ENCODE assay signal across 1 cellular context in genomic region chr14:74979442-74980397, GRCh38.
TF ChIP-seq lines count a peak whose summit lies in the region.

No MANE protein-coding gene starts in this region.

TF ChIP-seq in HepG2, 621 proteins besides CTCF, POLR2A, EP300 and RAD21 (continues in another document):
- TF ChIP-seq ZFY (CRISPR knock-in tag; IDR thresholded peaks at IDR 0.05): peak; percentile 67
- TF ChIP-seq ZNF768 (CRISPR knock-in tag; IDR thresholded peaks at IDR 0.05): 0 out of 2 replicates have a peak, but pooled peaks have one; percentile 2
- TF ChIP-seq ZFP91 (CRISPR knock-in tag; IDR thresholded peaks at IDR 0.05; ENCODE audit: borderline replicate concordance): 0 out of 2 replicates have a peak, but pooled peaks have one; percentile 29
- TF ChIP-seq GABPB1 (CRISPR knock-in tag; IDR thresholded peaks at IDR 0.05): peak; percentile 23; the same call in 1 of the 2 replicates
- TF ChIP-seq CEBPG (CRISPR knock-in tag; IDR thresholded peaks at IDR 0.05): no peak
- peak; percentile 28; the same call in 1 of the 2 replicates for TF ChIP-seq TFAP4 (IDR thresholded peaks at IDR 0.05; ENCODE audit: borderline replicate concordance, low read depth)
- 0 out of 2 replicates have a peak, but pooled peaks have one; percentile 43 for TF ChIP-seq ZNF331 (CRISPR knock-in tag; IDR thresholded peaks at IDR 0.05)
- no peak for TF ChIP-seq FOXO4 (CRISPR knock-in tag; conservative IDR thresholded peaks at IDR 0.05)
- peak; percentile 84 for TF ChIP-seq ZFX (CRISPR knock-in tag; IDR thresholded peaks at IDR 0.05; ENCODE audit: low read depth)
- TF ChIP-seq, protein P1, sequence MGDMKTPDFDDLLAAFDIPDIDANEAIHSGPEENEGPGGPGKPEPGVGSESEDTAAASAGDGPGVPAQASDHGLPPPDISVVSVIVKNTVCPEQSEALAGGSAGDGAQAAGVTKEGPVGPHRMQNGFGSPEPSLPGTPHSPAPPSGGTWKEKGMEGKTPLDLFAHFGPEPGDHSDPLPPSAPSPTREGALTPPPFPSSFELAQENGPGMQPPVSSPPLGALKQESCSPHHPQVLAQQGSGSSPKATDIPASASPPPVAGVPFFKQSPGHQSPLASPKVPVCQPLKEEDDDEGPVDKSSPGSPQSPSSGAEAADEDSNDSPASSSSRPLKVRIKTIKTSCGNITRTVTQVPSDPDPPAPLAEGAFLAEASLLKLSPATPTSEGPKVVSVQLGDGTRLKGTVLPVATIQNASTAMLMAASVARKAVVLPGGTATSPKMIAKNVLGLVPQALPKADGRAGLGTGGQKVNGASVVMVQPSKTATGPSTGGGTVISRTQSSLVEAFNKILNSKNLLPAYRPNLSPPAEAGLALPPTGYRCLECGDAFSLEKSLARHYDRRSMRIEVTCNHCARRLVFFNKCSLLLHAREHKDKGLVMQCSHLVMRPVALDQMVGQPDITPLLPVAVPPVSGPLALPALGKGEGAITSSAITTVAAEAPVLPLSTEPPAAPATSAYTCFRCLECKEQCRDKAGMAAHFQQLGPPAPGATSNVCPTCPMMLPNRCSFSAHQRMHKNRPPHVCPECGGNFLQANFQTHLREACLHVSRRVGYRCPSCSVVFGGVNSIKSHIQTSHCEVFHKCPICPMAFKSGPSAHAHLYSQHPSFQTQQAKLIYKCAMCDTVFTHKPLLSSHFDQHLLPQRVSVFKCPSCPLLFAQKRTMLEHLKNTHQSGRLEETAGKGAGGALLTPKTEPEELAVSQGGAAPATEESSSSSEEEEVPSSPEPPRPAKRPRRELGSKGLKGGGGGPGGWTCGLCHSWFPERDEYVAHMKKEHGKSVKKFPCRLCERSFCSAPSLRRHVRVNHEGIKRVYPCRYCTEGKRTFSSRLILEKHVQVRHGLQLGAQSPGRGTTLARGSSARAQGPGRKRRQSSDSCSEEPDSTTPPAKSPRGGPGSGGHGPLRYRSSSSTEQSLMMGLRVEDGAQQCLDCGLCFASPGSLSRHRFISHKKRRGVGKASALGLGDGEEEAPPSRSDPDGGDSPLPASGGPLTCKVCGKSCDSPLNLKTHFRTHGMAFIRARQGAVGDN (CRISPR knock-in tag; IDR thresholded peaks at IDR 0.05): peak; percentile 87
- TF ChIP-seq FOXA3 (CRISPR knock-in tag; IDR thresholded peaks at IDR 0.05): peak; percentile 83
- TF ChIP-seq RNF2 (conservative IDR thresholded peaks at IDR 0.05; ENCODE audit: low read depth): peak; percentile 44; the same call in 1 of the 2 replicates
- 0 out of 2 replicates have a peak, but pooled peaks have one; percentile 26 for TF ChIP-seq GATAD1 (CRISPR knock-in tag; IDR thresholded peaks at IDR 0.05)
- no peak for TF ChIP-seq HMGXB4 (CRISPR knock-in tag; IDR thresholded peaks at IDR 0.05; ENCODE audit: borderline replicate concordance in 1 of 2, low read depth in 1 of 2)
- peak; percentile 25; the same call in 1 of the 2 replicates for TF ChIP-seq ZNF574 (CRISPR knock-in tag; IDR thresholded peaks at IDR 0.05)
- peak; percentile 26; the same call in 1 of the 2 replicates for TF ChIP-seq KDM2A (CRISPR knock-in tag; IDR thresholded peaks at IDR 0.05; ENCODE audit: borderline replicate concordance, low read depth)
- TF ChIP-seq PAF1 (CRISPR knock-in tag; IDR thresholded peaks at IDR 0.05): no peak
- TF ChIP-seq SPEN (CRISPR knock-in tag; IDR thresholded peaks at IDR 0.05; ENCODE audit: low read depth): 0 out of 2 replicates have a peak, but pooled peaks have one; percentile 25
- peak; percentile 27; the same call in 1 of the 2 replicates for TF ChIP-seq ZNF772 (CRISPR knock-in tag; IDR thresholded peaks at IDR 0.05)
- peak; percentile 49; the same call in 1 of the 2 replicates for TF ChIP-seq ZNF263 (CRISPR knock-in tag; IDR thresholded peaks at IDR 0.05)
- TF ChIP-seq ELK4 (CRISPR knock-in tag; IDR thresholded peaks at IDR 0.05; ENCODE audit: borderline replicate concordance): no peak
- TF ChIP-seq NPAS2 (CRISPR knock-in tag; IDR thresholded peaks at IDR 0.05; ENCODE audit: borderline replicate concordance): no peak
- peak; percentile 32 for TF ChIP-seq SAP130 (CRISPR knock-in tag; IDR thresholded peaks at IDR 0.05; ENCODE audit: low read depth)
- no peak for TF ChIP-seq FOXA1 (IDR thresholded peaks at IDR 0.05)
- peak; percentile 75 for TF ChIP-seq FOXA1 (CRISPR knock-in tag; IDR thresholded peaks at IDR 0.05)
- no peak for TF ChIP-seq SP4 (CRISPR knock-in tag; IDR thresholded peaks at IDR 0.05)
- TF ChIP-seq, protein P2, sequence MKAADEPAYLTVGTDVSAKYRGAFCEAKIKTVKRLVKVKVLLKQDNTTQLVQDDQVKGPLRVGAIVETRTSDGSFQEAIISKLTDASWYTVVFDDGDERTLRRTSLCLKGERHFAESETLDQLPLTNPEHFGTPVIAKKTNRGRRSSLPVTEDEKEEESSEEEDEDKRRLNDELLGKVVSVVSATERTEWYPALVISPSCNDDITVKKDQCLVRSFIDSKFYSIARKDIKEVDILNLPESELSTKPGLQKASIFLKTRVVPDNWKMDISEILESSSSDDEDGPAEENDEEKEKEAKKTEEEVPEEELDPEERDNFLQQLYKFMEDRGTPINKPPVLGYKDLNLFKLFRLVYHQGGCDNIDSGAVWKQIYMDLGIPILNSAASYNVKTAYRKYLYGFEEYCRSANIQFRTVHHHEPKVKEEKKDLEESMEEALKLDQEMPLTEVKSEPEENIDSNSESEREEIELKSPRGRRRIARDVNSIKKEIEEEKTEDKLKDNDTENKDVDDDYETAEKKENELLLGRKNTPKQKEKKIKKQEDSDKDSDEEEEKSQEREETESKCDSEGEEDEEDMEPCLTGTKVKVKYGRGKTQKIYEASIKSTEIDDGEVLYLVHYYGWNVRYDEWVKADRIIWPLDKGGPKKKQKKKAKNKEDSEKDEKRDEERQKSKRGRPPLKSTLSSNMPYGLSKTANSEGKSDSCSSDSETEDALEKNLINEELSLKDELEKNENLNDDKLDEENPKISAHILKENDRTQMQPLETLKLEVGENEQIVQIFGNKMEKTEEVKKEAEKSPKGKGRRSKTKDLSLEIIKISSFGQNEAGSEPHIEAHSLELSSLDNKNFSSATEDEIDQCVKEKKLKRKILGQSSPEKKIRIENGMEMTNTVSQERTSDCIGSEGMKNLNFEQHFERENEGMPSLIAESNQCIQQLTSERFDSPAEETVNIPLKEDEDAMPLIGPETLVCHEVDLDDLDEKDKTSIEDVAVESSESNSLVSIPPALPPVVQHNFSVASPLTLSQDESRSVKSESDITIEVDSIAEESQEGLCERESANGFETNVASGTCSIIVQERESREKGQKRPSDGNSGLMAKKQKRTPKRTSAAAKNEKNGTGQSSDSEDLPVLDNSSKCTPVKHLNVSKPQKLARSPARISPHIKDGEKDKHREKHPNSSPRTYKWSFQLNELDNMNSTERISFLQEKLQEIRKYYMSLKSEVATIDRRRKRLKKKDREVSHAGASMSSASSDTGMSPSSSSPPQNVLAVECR (CRISPR knock-in tag; IDR thresholded peaks at IDR 0.05; ENCODE audit: borderline replicate concordance): peak; percentile 35; the same call in 1 of the 2 replicates
- no peak for TF ChIP-seq JUNB (CRISPR knock-in tag; IDR thresholded peaks at IDR 0.05; ENCODE audit: borderline replicate concordance)
- 0 out of 2 replicates have a peak, but pooled peaks have one; percentile 49 for TF ChIP-seq ZNF800 (CRISPR knock-in tag; IDR thresholded peaks at IDR 0.05)
- TF ChIP-seq ZNF891 (CRISPR knock-in tag; IDR thresholded peaks at IDR 0.05): 0 out of 2 replicates have a peak, but pooled peaks have one; percentile 37
- TF ChIP-seq STAG1 (CRISPR knock-in tag; IDR thresholded peaks at IDR 0.05): peak; percentile 44
- TF ChIP-seq ZNF770 (CRISPR knock-in tag; IDR thresholded peaks at IDR 0.05): 0 out of 2 replicates have a peak, but pooled peaks have one; percentile 43
